ENCODE assay signal across 28 cellular contexts in genomic region chr2:19138264-19138825, GRCh38.
DNase-seq lines count a peak whose midpoint lies in the region; ATAC-seq and TF ChIP-seq lines count a peak whose summit lies in the region.
"Had no signal": no experiment of that assay in that cellular context is flagged by ENCODE, and none has a peak within 500 bp of the region (broad histone marks: within the 10 kb centered on the region; RNA-seq: fewer than 3 reads in every experiment).

No MANE protein-coding gene starts in this region.

- H3K27me3 ChIP-seq in HUES64 (ENCODE audit: insufficient read depth, low read length) (no peaks in the 10 kb centered on the region), Panc1 (ENCODE audit: control insufficient read depth, insufficient read depth, low read length) (no peaks in the 10 kb centered on the region), mesendoderm (ENCODE audit: insufficient read depth, low read length, poor library complexity) (no peaks in the 10 kb centered on the region), spleen (replicated peaks in 1 of 7) (no peaks in the 10 kb centered on the region)
- H3K27me3 ChIP-seq: ascending aorta, BE2C, gastroesophageal sphincter, Peyer's patch, sigmoid colon, stomach, uterus had no signal

- H3K4me2 ChIP-seq in mesendoderm (ENCODE audit: low read length) = no peak overlapping the region

- no peak overlapping the region for H2AK5ac ChIP-seq in mesendoderm (ENCODE audit: low read length)

- H3K4me1 ChIP-seq in HUES64 (ENCODE audit: insufficient read depth, low read length) = peaks cover 8% of the 10 kb centered on the region
- peaks cover 5% of the 10 kb centered on the region; the same call in 1 of the 2 replicates for H3K4me1 ChIP-seq in Panc1 (ENCODE audit: control insufficient read depth, insufficient read depth, low read length)
- peaks cover 7% of the 10 kb centered on the region for H3K4me1 ChIP-seq in mesendoderm (ENCODE audit: control insufficient read depth, low read depth, low read length)
- no peaks in the 10 kb centered on the region for H3K4me1 ChIP-seq in spleen
- H3K4me1 ChIP-seq: BE2C, gastroesophageal sphincter, Peyer's patch, sigmoid colon, uterus had no signal

- peak; percentile 26 for DNase-seq in NCI-H2196 (lab: John Stamatoyannopoulos, UW; ENCODE audit: unreplicated experiment)
- DNase-seq in NCI-H2196 treated with DMSO at 0.1 percent for 48 hours (lab: John Stamatoyannopoulos, UW; ENCODE audit: unreplicated experiment) = no peak
- no peak for DNase-seq in Panc1 (ENCODE audit: low read depth, low spot score)
- peak; percentile 92 for DNase-seq in mesendoderm
- DNase-seq in spleen = no peak
- DNase-seq: activated CD4-positive, alpha-beta T cell treated with anti-CD3 and anti-CD28 coated beads, Interleukin-2, amount 50 U/mL, for 48 hours; activated CD4-positive, CD25-positive, alpha-beta regulatory T cell treated with anti-CD3 and anti-CD28 coated beads, Interleukin-2, amount 50 U/mL, for 72 hours; activated T-cell treated with anti-CD3 and anti-CD28 coated beads, Interleukin-2, amount 50 U/mL, for 48 hours; BE2C; CD8-positive, alpha-beta T cell; immature natural killer cell; left cardiac atrium; NCI-H1048; NCI-H187 treated with DMSO at 0.1 percent for 48 hours; NCI-H345; Peyer's patch; SHP77; sigmoid colon; stimulated activated CD4-positive, alpha-beta T cell treated with anti-CD3 and anti-CD28 coated beads, Interleukin-4, amount 100 ng/mL, for 1 hour; stomach; T-helper 2 cell; uterus had no signal

- intact Hi-C loops in Panc1 (cut with micrococcal nuclease; ENCODE audit: unreplicated experiment) = no loop called here
- intact Hi-C loops in spleen (cut with DNase I; ENCODE audit: low total_unique reads) = no loop called here

- 51% methylated on average over 4 of the region's 4 CpGs for WGBS in HUES64
- no CpG with 5 or more reads among the region's 4 CpGs for WGBS in mesendoderm (ENCODE audit: extremely low coverage, insufficient coverage, low lambda C conversion rate)
- WGBS in spleen, 5 donors = 41 to 73% (median 69%) methylated on average over 4 of the region's 4 CpGs

- TF ChIP-seq CTCF in Panc1 (IDR thresholded peaks at IDR 0.05) (no peak), spleen (IDR thresholded peaks at IDR 0.05 in 8 of 11, conservative IDR thresholded peaks at IDR 0.05 in 3 of 11) (no peak)

- H3K18ac ChIP-seq in mesendoderm (ENCODE audit: low read length) = peak overlapping the region; percentile 70

- ATAC-seq in Panc1 = no peak
- no peak for ATAC-seq in GM18520 (IDR thresholded peaks at IDR 0.05; ENCODE audit: unreplicated experiment)
- no peak for ATAC-seq in HG03432 (IDR thresholded peaks at IDR 0.05; ENCODE audit: unreplicated experiment)
- ATAC-seq: CD8-positive, alpha-beta T cell; gastroesophageal sphincter; left cardiac atrium had no signal

- no peak overlapping the region for H3K4ac ChIP-seq in mesendoderm (ENCODE audit: low read depth, low read length)

- H4K5ac ChIP-seq in mesendoderm (ENCODE audit: low read length) = no peak overlapping the region

- H3K79me1 ChIP-seq in mesendoderm (ENCODE audit: low read length) = no peaks in the 10 kb centered on the region

- in situ Hi-C loops in Panc1 (cut with HindIII; ENCODE audit: low pct_unique_long_range_greater_than_20kb, low sequenced_read_pairs) = no loop called here

- no peak overlapping the region for H2BK120ac ChIP-seq in mesendoderm (ENCODE audit: low read depth, low read length)

- H3K79me2 ChIP-seq in mesendoderm (ENCODE audit: control insufficient read depth, insufficient read depth, low read length) = no peaks in the 10 kb centered on the region

- no TSS peak for BruUV-seq in Panc1 (replicated peaks; lab: Mats Ljungman, UMichigan)

- H4K8ac ChIP-seq in mesendoderm (ENCODE audit: low read depth, low read length) = no peak overlapping the region

- TF ChIP-seq POLR2A in spleen (IDR thresholded peaks at IDR 0.05) = no peak

- no peaks in the 10 kb centered on the region for H3K9me3 ChIP-seq in HUES64 (ENCODE audit: insufficient read depth, low read depth, low read length)
- no peaks in the 10 kb centered on the region for H3K9me3 ChIP-seq in Panc1 (ENCODE audit: control insufficient read depth, insufficient read depth, low read depth, low read length)
- H3K9me3 ChIP-seq in spleen = peaks cover 0 to 6% (median 0%) of the 10 kb centered on the region in 8 donors
- H3K9me3 ChIP-seq: ascending aorta, BE2C, Peyer's patch, sigmoid colon, stomach, uterus had no signal

- H3K23ac ChIP-seq in mesendoderm (ENCODE audit: low read length) = no peak overlapping the region

- no peak overlapping the region for H2BK5ac ChIP-seq in mesendoderm (ENCODE audit: low read length)

- CTCF ChIA-PET in Panc1 (lab: Charles Lee) = no interaction called here

- H3K4me3 ChIP-seq in HUES64 (ENCODE audit: low read length) (no peak overlapping the region), Panc1 (ENCODE audit: low read depth in 2 of 2, low read length in 2 of 2) (no peak overlapping the region), mesendoderm (ENCODE audit: low read length) (no peak overlapping the region), spleen (no peak overlapping the region)
- H3K4me3 ChIP-seq: ascending aorta, gastroesophageal sphincter, Peyer's patch, sigmoid colon, stomach, uterus had no signal

- H3K9ac ChIP-seq in HUES64 (ENCODE audit: low read depth, low read length) (no peak overlapping the region), mesendoderm (ENCODE audit: low read length) (no peak overlapping the region)

- H2BK15ac ChIP-seq in mesendoderm (replicated peaks; ENCODE audit: low read depth) = no peak overlapping the region

- peak overlapping the region; percentile 28 for H3K56ac ChIP-seq in mesendoderm (ENCODE audit: low read length)

- peak overlapping the region; percentile 39; the same call in 1 of the 2 replicates for H3K27ac ChIP-seq in HUES64 (ENCODE audit: low read depth, low read length)
- H3K27ac ChIP-seq in Panc1 (ENCODE audit: low read length) = peak overlapping the region; percentile 51
- H3K27ac ChIP-seq in mesendoderm (ENCODE audit: low read depth, low read length) = peak overlapping the region; percentile 33
- H3K27ac ChIP-seq in spleen = no peak overlapping the region
- H3K27ac ChIP-seq: ascending aorta, gastroesophageal sphincter, HL-60, Peyer's patch, sigmoid colon, stomach, uterus had no signal

- POLR2A ChIA-PET in Panc1 (lab: Charles Lee) = no interaction called here

- no peaks in the 10 kb centered on the region for H3K36me3 ChIP-seq in HUES64 (ENCODE audit: insufficient read depth, low read length)
- no peaks in the 10 kb centered on the region for H3K36me3 ChIP-seq in Panc1 (ENCODE audit: control insufficient read depth, insufficient read depth, low read length)
- no peaks in the 10 kb centered on the region for H3K36me3 ChIP-seq in mesendoderm (ENCODE audit: control insufficient read depth, insufficient read depth, low read length)
- no peaks in the 10 kb centered on the region for H3K36me3 ChIP-seq in spleen
- H3K36me3 ChIP-seq: ascending aorta, BE2C, gastroesophageal sphincter, Peyer's patch, sigmoid colon, stomach, uterus had no signal

Comparison
In these comparisons a context has a peak if more than half of its experiments do, and no peak if none do; other contexts are left out.
1. DNase-seq: peak in NCI-H2196 (single experiment) and mesendoderm (single experiment); none in NCI-H2196 treated with DMSO at 0.1 percent for 48 hours (single experiment), Panc1 (single experiment) and spleen (single experiment).
2. H3K27ac ChIP-seq: peak in HUES64 (single experiment), Panc1 (single experiment) and mesendoderm (single experiment); none in spleen (0 of 8).